Comparison of ENCODE assay signal across 2 cellular contexts in genomic region chr3:4978259-4978965, GRCh38.
A peak's percentile ranks its signal among the peaks of the same experiment; 100 is the strongest.
TF ChIP-seq lines count a peak whose summit lies in the region.

No MANE protein-coding gene starts in this region.

TF ChIP-seq in A549, 52 proteins besides CTCF, POLR2A, EP300 and RAD21 (continued from another document and continues in another):
- TF ChIP-seq TP53 (CRISPR knock-in tag; IDR thresholded peaks at IDR 0.05) (no peak), BHLHE40 (IDR thresholded peaks at IDR 0.05; ENCODE audit: low read depth, low read length) (peak; percentile 88), RCOR1 (IDR thresholded peaks at IDR 0.05; ENCODE audit: low read depth, low read length) (0 out of 2 replicates have a peak, but pooled peaks have one; percentile 5), HOXA7 (CRISPR knock-in tag; IDR thresholded peaks at IDR 0.05) (no peak), JUN (IDR thresholded peaks at IDR 0.05) (peak in 1 of 2 experiments; percentile 78; a peak in 3 of 5 replicates), KDM5A (IDR thresholded peaks at IDR 0.05) (no peak), MAX (IDR thresholded peaks at IDR 0.05) (peak; percentile 81), GATA3 (IDR thresholded peaks at IDR 0.05; ENCODE audit: borderline replicate concordance) (peak; percentile 89), SREBF2 (IDR thresholded peaks at IDR 0.05) (no peak), ESRRA (IDR thresholded peaks at IDR 0.05; ENCODE audit: borderline replicate concordance, low read length) (no peak), USF2 (IDR thresholded peaks at IDR 0.05) (peak; percentile 74), RARB (CRISPR knock-in tag; IDR thresholded peaks at IDR 0.05) (no peak), HOXB13 (CRISPR knock-in tag; IDR thresholded peaks at IDR 0.05; ENCODE audit: low read depth) (no peak; the same call in 1 of the 2 replicates), KDM1A (IDR thresholded peaks at IDR 0.05; ENCODE audit: low read depth) (no peak), REST (IDR thresholded peaks at IDR 0.05) (no peak; the same call in 1 of the 2 replicates), ZFP36 (IDR thresholded peaks at IDR 0.05; ENCODE audit: borderline replicate concordance, partially characterized antibody) (no peak), BCL3 (IDR thresholded peaks at IDR 0.05) (peak; percentile 55; the same call in 2 of the 3 replicates), PBX3 (IDR thresholded peaks at IDR 0.05) (peak; percentile 71), NPAS2 (CRISPR knock-in tag; IDR thresholded peaks at IDR 0.05; ENCODE audit: borderline replicate concordance) (peak; percentile 87), HEYL (CRISPR knock-in tag; IDR thresholded peaks at IDR 0.05) (peak; percentile 74; the same call in 1 of the 2 replicates), SMC3 (IDR thresholded peaks at IDR 0.05) (peak; percentile 16; the same call in 1 of the 3 replicates), MYC (IDR thresholded peaks at IDR 0.05; ENCODE audit: borderline replicate concordance, low read length) (peak; percentile 55), HDAC2 (IDR thresholded peaks at IDR 0.05) (no peak), MAZ (IDR thresholded peaks at IDR 0.05; ENCODE audit: borderline replicate concordance, low read depth, low read length) (peak; percentile 95), ZSCAN20 (CRISPR knock-in tag; IDR thresholded peaks at IDR 0.05) (0 out of 2 replicates have a peak, but pooled peaks have one; percentile 64), FOSL2 (IDR thresholded peaks at IDR 0.05) (no peak), FOSL2 (CRISPR knock-in tag; IDR thresholded peaks at IDR 0.05) (peak; percentile 56), EHMT2 (IDR thresholded peaks at IDR 0.05; ENCODE audit: low read depth) (no peak), TFCP2L1 (CRISPR knock-in tag; IDR thresholded peaks at IDR 0.05) (peak; percentile 64; the same call in 1 of the 2 replicates), RNF2 (IDR thresholded peaks at IDR 0.05; ENCODE audit: borderline replicate concordance, low read depth) (no peak), JUNB (IDR thresholded peaks at IDR 0.05) (peak; percentile 73; the same call in 1 of the 2 replicates), CHD2 (IDR thresholded peaks at IDR 0.05; ENCODE audit: low read length, partially characterized antibody) (peak; percentile 53), FOXS1 (CRISPR knock-in tag; IDR thresholded peaks at IDR 0.05) (no peak), HOXB5 (CRISPR knock-in tag; IDR thresholded peaks at IDR 0.05) (peak; percentile 81)

TF ChIP-seq in WTC11, 78 proteins besides CTCF, POLR2A, EP300 and RAD21 (continued from another document and continues in another):
- no peak for TF ChIP-seq ZNF532 (CRISPR knock-in tag; IDR thresholded peaks at IDR 0.05; ENCODE audit: borderline replicate concordance)
- TF ChIP-seq ZNF121 (CRISPR knock-in tag; IDR thresholded peaks at IDR 0.05): no peak
- peak; percentile 79; the same call in 1 of the 2 replicates for TF ChIP-seq ARID4B (CRISPR knock-in tag; IDR thresholded peaks at IDR 0.05; ENCODE audit: borderline replicate concordance)
- TF ChIP-seq HMGA2 (CRISPR knock-in tag; IDR thresholded peaks at IDR 0.05): no peak
- no peak for TF ChIP-seq NR1H2 (CRISPR knock-in tag; IDR thresholded peaks at IDR 0.05)
- TF ChIP-seq MAX (CRISPR knock-in tag; IDR thresholded peaks at IDR 0.05): peak; percentile 82
- TF ChIP-seq CBFB (CRISPR knock-in tag; IDR thresholded peaks at IDR 0.05; ENCODE audit: low read depth): no peak
- no peak for TF ChIP-seq NFE2L1 (CRISPR knock-in tag; IDR thresholded peaks at IDR 0.05)
- TF ChIP-seq RELA (CRISPR knock-in tag; IDR thresholded peaks at IDR 0.05; ENCODE audit: borderline replicate concordance): no peak
- no peak for TF ChIP-seq ZNF138 (CRISPR knock-in tag; conservative IDR thresholded peaks at IDR 0.05)
- TF ChIP-seq ZNF317 (CRISPR knock-in tag; IDR thresholded peaks at IDR 0.05; ENCODE audit: borderline replicate concordance, low read depth): no peak
- TF ChIP-seq GRHL2 (CRISPR knock-in tag; IDR thresholded peaks at IDR 0.05; ENCODE audit: insufficient replicate concordance, severe bottlenecking): no peak
- no peak for TF ChIP-seq USF2 (CRISPR knock-in tag; IDR thresholded peaks at IDR 0.05)
- peak; percentile 64; the same call in 1 of the 2 replicates for TF ChIP-seq FOXP1 (CRISPR knock-in tag; IDR thresholded peaks at IDR 0.05; ENCODE audit: borderline replicate concordance)
- no peak for TF ChIP-seq OVOL2 (CRISPR knock-in tag; IDR thresholded peaks at IDR 0.05; ENCODE audit: borderline replicate concordance)
- no peak for TF ChIP-seq NR2C2 (CRISPR knock-in tag; IDR thresholded peaks at IDR 0.05)
- peak; percentile 83 for TF ChIP-seq FOXP4 (CRISPR knock-in tag; IDR thresholded peaks at IDR 0.05)
- TF ChIP-seq MLX (CRISPR knock-in tag; IDR thresholded peaks at IDR 0.05): no peak
- no peak for TF ChIP-seq ATF1 (CRISPR knock-in tag; IDR thresholded peaks at IDR 0.05)
- TF ChIP-seq SMAD4 (CRISPR knock-in tag; IDR thresholded peaks at IDR 0.05): no peak
- 0 out of 2 replicates have a peak, but pooled peaks have one; percentile 47 for TF ChIP-seq FOXK1 (CRISPR knock-in tag; IDR thresholded peaks at IDR 0.05)
- no peak for TF ChIP-seq ZNF671 (CRISPR knock-in tag; IDR thresholded peaks at IDR 0.05)
- TF ChIP-seq ZNF396 (CRISPR knock-in tag; IDR thresholded peaks at IDR 0.05; ENCODE audit: borderline replicate concordance): no peak
- TF ChIP-seq SMAD3 (CRISPR knock-in tag; IDR thresholded peaks at IDR 0.05; ENCODE audit: borderline replicate concordance): 0 out of 2 replicates have a peak, but pooled peaks have one; percentile 65
- no peak for TF ChIP-seq MXD4 (CRISPR knock-in tag; IDR thresholded peaks at IDR 0.05; ENCODE audit: borderline replicate concordance)
- no peak for TF ChIP-seq ESRRA (CRISPR knock-in tag; IDR thresholded peaks at IDR 0.05; ENCODE audit: borderline replicate concordance)
- no peak for TF ChIP-seq ZNF263 (CRISPR knock-in tag; IDR thresholded peaks at IDR 0.05; ENCODE audit: low read depth)
- TF ChIP-seq ETV6 (CRISPR knock-in tag; IDR thresholded peaks at IDR 0.05): 0 out of 2 replicates have a peak, but pooled peaks have one; percentile 79
- TF ChIP-seq ATF2 (CRISPR knock-in tag; IDR thresholded peaks at IDR 0.05; ENCODE audit: borderline replicate concordance, low read depth): no peak
- no peak for TF ChIP-seq NFATC4 (CRISPR knock-in tag; IDR thresholded peaks at IDR 0.05)
- no peak for TF ChIP-seq E2F1 (CRISPR knock-in tag; IDR thresholded peaks at IDR 0.05)
- TF ChIP-seq FOXJ3 (CRISPR knock-in tag; IDR thresholded peaks at IDR 0.05; ENCODE audit: borderline replicate concordance): no peak
- 0 out of 2 replicates have a peak, but pooled peaks have one; percentile 20 for TF ChIP-seq CREB1 (CRISPR knock-in tag; IDR thresholded peaks at IDR 0.05)
